Comparison of ENCODE assay signal across 12 cellular contexts in the genomic region with DNA sequence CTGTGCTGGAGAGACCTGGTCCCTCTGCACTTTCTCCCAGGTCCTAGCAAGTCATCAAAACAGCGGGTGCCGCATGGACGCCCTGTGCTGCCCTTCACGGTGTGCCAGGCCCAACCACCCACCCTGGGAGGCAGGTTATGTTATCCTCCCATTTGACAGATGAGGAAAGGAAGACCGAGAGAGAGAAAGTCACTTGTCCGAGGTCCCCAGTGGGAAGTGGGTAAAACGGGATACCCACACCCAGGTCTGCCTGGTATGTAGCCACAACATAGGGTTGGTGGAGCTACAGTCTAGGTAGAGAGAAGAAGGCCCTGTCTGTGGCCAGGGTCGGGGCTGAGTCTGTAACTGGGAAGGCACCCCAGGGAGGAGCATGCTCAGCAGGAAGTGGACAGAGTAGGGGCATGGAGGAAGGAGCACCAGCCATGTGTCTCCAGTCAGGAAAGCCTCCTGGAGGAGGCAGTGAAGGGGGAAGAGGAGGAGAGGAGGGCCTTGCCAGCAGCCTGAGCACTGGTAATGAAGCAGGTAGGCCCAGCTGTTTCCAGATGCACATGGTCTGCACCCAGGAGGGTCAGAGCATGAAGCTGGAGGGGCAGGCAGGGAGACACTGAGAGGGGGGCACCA.
DNase-seq lines count a peak whose midpoint lies in the region; ATAC-seq and TF ChIP-seq lines count a peak whose summit lies in the region.
"Had no signal": no experiment of that assay in that cellular context is flagged by ENCODE, and none has a peak within 500 bp of the region (broad histone marks: within the 10 kb centered on the region; RNA-seq: fewer than 3 reads in every experiment).

No MANE protein-coding gene starts in this region.

- H3K27ac Mint-ChIP-seq in activated naive CD8-positive, alpha-beta T cell treated with anti-CD3 and anti-CD28 coated beads for 36 hours = peak overlapping the region; percentile 40

- no peak for TF ChIP-seq CTCF in right atrium auricular region (IDR thresholded peaks at IDR 0.05)

- no peak overlapping the region for H3K4me3 Mint-ChIP-seq in activated naive CD8-positive, alpha-beta T cell treated with anti-CD3 and anti-CD28 coated beads for 36 hours

- intact Hi-C loops in Right ventricle myocardium superior (cut with DNase I) = loop anchor here (10.0 kb wide), 2 partner anchors 153 to 357 kb away; no protein-coding TSS in a partner anchor

- H3K4me1 ChIP-seq in right atrium auricular region (peaks cover 0 to 39% of the 10 kb centered on the region in 2 donors), muscle layer of duodenum (ENCODE audit: control insufficient read depth in 1 of 2, insufficient read depth in 2 of 2, low read length in 2 of 2) (peaks cover 16 to 21% of the 10 kb centered on the region in 2 donors)

- ATAC-seq in Right ventricle myocardium superior (ENCODE audit: poor library complexity) (no peak), GM18867 (IDR thresholded peaks at IDR 0.05; ENCODE audit: unreplicated experiment) (no peak)

- peak overlapping the region; percentile 7 to 10 for H3K27ac ChIP-seq in right atrium auricular region
- peak overlapping the region; percentile 5 for H3K27ac ChIP-seq in muscle layer of duodenum (ENCODE audit: low read length)
- H3K27ac ChIP-seq: GM23248 had no signal

- H3K9me3 ChIP-seq in right atrium auricular region (no peaks in the 10 kb centered on the region), muscle layer of duodenum (ENCODE audit: control insufficient read depth in 1 of 2, low read length in 2 of 2) (no peaks in the 10 kb centered on the region)
- H3K9me3 ChIP-seq: BE2C had no signal

- peaks cover 85% of the 10 kb centered on the region for H3K4me1 Mint-ChIP-seq in activated naive CD8-positive, alpha-beta T cell treated with anti-CD3 and anti-CD28 coated beads for 36 hours

- DNase-seq in right atrium auricular region (ENCODE audit: low spot score) = no peak
- DNase-seq in Right ventricle myocardium superior = no peak
- no peak for DNase-seq in activated naive CD8-positive, alpha-beta T cell treated with anti-CD3 and anti-CD28 coated beads for 36 hours
- DNase-seq in H4 (ENCODE audit: low spot score) = no peak
- no peak for DNase-seq in stimulated activated CD4-positive, alpha-beta T cell treated with anti-CD3 and anti-CD28 coated beads, Interleukin-4, amount 100 ng/mL, for 1 hour
- DNase-seq in central memory CD4-positive, alpha-beta T cell = no peak
- DNase-seq: activated gamma-delta T cell treated with Interleukin-2 at 50 U/mL for 16 hours, BE2C, GM23248 had no signal

- no peak overlapping the region for H3K4me3 ChIP-seq in right atrium auricular region
- no peak overlapping the region for H3K4me3 ChIP-seq in muscle layer of duodenum (ENCODE audit: low read depth in 1 of 2, low read length in 2 of 2)
- H3K4me3 ChIP-seq: dorsolateral prefrontal cortex, GM23248 had no signal

- H3K27me3 Mint-ChIP-seq in activated naive CD8-positive, alpha-beta T cell treated with anti-CD3 and anti-CD28 coated beads for 36 hours = no peaks in the 10 kb centered on the region

- no peaks in the 10 kb centered on the region for H3K27me3 ChIP-seq in right atrium auricular region
- no peaks in the 10 kb centered on the region for H3K27me3 ChIP-seq in muscle layer of duodenum (ENCODE audit: low read depth, low read length)
- H3K27me3 ChIP-seq: BE2C, dorsolateral prefrontal cortex had no signal

- no peaks in the 10 kb centered on the region for H3K36me3 Mint-ChIP-seq in activated naive CD8-positive, alpha-beta T cell treated with anti-CD3 and anti-CD28 coated beads for 36 hours

- H3K36me3 ChIP-seq in right atrium auricular region (no peaks in the 10 kb centered on the region), muscle layer of duodenum (ENCODE audit: control insufficient read depth in 1 of 2, insufficient read depth in 2 of 2, low read length in 2 of 2) (no peaks in the 10 kb centered on the region)
- H3K36me3 ChIP-seq: BE2C had no signal

- H3K9me3 Mint-ChIP-seq in activated naive CD8-positive, alpha-beta T cell treated with anti-CD3 and anti-CD28 coated beads for 36 hours = no peaks in the 10 kb centered on the region
